In genomic region chr10:15860692-15861201, GRCh38 we compare ENCODE assay signal across 8 cellular contexts. TPM values are rescaled to one million over a fixed set of nuclear protein-coding genes. Genes with fewer than 3 reads are reported as not detected.
DNase-seq lines count a peak whose midpoint lies in the region; ATAC-seq and TF ChIP-seq lines count a peak whose summit lies in the region.

No MANE protein-coding gene starts in this region.

- H3K4me1 Mint-ChIP-seq in GM23338, result peaks cover 7% of the 10 kb centered on the region; the same call in 2 of the 3 replicates

- H3K27me3 ChIP-seq in GM23338 (ENCODE audit: insufficient read depth) (peaks cover 41% of the 10 kb centered on the region), WERI-Rb-1 (ENCODE audit: insufficient read depth, low read depth, severe bottlenecking) (no peaks in the 10 kb centered on the region), foreskin keratinocyte (peaks cover 17% of the 10 kb centered on the region), skeletal muscle satellite cell (ENCODE audit: control insufficient read depth, insufficient read depth, low read length) (peaks cover 3% of the 10 kb centered on the region)

- no peak for ATAC-seq in GM23338
- peak; percentile 23 for ATAC-seq in foreskin keratinocyte
- no peak for ATAC-seq in HG03196 (IDR thresholded peaks at IDR 0.05; ENCODE audit: unreplicated experiment)

- H3K9ac ChIP-seq in skeletal muscle satellite cell (ENCODE audit: low read depth, low read length), result peak overlapping the region; percentile 85

- H3K36me3 ChIP-seq in GM23338 (ENCODE audit: insufficient read depth), result no peaks in the 10 kb centered on the region
- no peaks in the 10 kb centered on the region for H3K36me3 ChIP-seq in WERI-Rb-1
- no peaks in the 10 kb centered on the region for H3K36me3 ChIP-seq in skeletal muscle satellite cell (ENCODE audit: insufficient read depth, low read length)

- H3K27ac Mint-ChIP-seq in GM23338, result no peak overlapping the region

- H3K79me2 ChIP-seq in GM23338 (replicated peaks; ENCODE audit: insufficient read depth), result peaks cover 27% of the 10 kb centered on the region

- H3K4me3 Mint-ChIP-seq in GM23338, result peak overlapping the region; percentile 99

- H3K4me2 ChIP-seq in GM23338 (peak overlapping the region; percentile 90), skeletal muscle satellite cell (ENCODE audit: low read length) (peak overlapping the region; percentile 81)

- H3K9me2 ChIP-seq in GM23338 (ENCODE audit: insufficient read depth), result peaks cover 19% of the 10 kb centered on the region

- DNase-seq in GM23338 (ENCODE audit: low spot score) (no peak), WERI-Rb-1 (no peak), foreskin keratinocyte (no peak), EL (no peak), DMS79 (lab: John Stamatoyannopoulos, UW) (no peak), NCI-H2029 treated with DMSO at 0.1 percent for 48 hours (lab: John Stamatoyannopoulos, UW) (no peak)

- H3K4me3 ChIP-seq in GM23338, result peak overlapping the region; percentile 89
- H3K4me3 ChIP-seq in WERI-Rb-1 (ENCODE audit: low read depth, low read length), result peak overlapping the region; percentile 95
- H3K4me3 ChIP-seq in skeletal muscle satellite cell (ENCODE audit: low read length), result peak overlapping the region; percentile 88

- TF ChIP-seq CTCF in GM23338 (conservative IDR thresholded peaks at IDR 0.05; ENCODE audit: low read depth in 2 of 2) (no peak), WERI-Rb-1 (IDR thresholded peaks at IDR 0.05; ENCODE audit: low read depth, low read length) (no peak), foreskin keratinocyte (conservative IDR thresholded peaks at IDR 0.05) (no peak)

- H3K4me1 ChIP-seq in GM23338 (ENCODE audit: insufficient read depth) (peaks cover 3% of the 10 kb centered on the region; the same call in 1 of the 2 replicates), foreskin keratinocyte (peaks cover 9% of the 10 kb centered on the region), skeletal muscle satellite cell (ENCODE audit: control insufficient read depth, insufficient read depth, low read length) (peaks cover 15% of the 10 kb centered on the region)

- H3K9me3 ChIP-seq in WERI-Rb-1 (ENCODE audit: severe bottlenecking) (no peaks in the 10 kb centered on the region), skeletal muscle satellite cell (replicated peaks; ENCODE audit: low read length) (no peaks in the 10 kb centered on the region)

- H3K36me3 Mint-ChIP-seq in GM23338 (ENCODE audit: low read depth), result no peaks in the 10 kb centered on the region; the same call in 2 of the 3 replicates

- H3K27me3 Mint-ChIP-seq in GM23338 (ENCODE audit: insufficient read depth, low read depth, poor library complexity), result peaks cover 22% of the 10 kb centered on the region

- H3K9me3 Mint-ChIP-seq in GM23338, result peaks cover 5% of the 10 kb centered on the region; the same call in 2 of the 3 replicates

- peak overlapping the region; percentile 98 for H2AFZ ChIP-seq in GM23338

- H3K27ac ChIP-seq in GM23338 (ENCODE audit: low read depth) (no peak overlapping the region), WERI-Rb-1 (peak overlapping the region; percentile 45; the same call in 1 of the 2 replicates), foreskin keratinocyte (peak overlapping the region; percentile 33)

- no peaks in the 10 kb centered on the region for H3F3A ChIP-seq in GM23338 (replicated peaks; ENCODE audit: low read depth)

- 0 out of 2 replicates have a peak, but pooled peaks cover 6% of the 10 kb centered on the region for H4K20me1 ChIP-seq in GM23338 (replicated peaks; ENCODE audit: insufficient read depth)

TF ChIP-seq in GM23338, 12 proteins besides CTCF, POLR2A, EP300 and RAD21 (continues in another document):
- no peak for TF ChIP-seq ZNF331 (CRISPR knock-in tag; IDR thresholded peaks at IDR 0.05; ENCODE audit: low read depth)
- TF ChIP-seq EZH2phosphoT487 (IDR thresholded peaks at IDR 0.05; ENCODE audit: unreplicated experiment), result no peak
- TF ChIP-seq STAT1 (IDR thresholded peaks at IDR 0.05; ENCODE audit: unreplicated experiment), result no peak
- no peak for TF ChIP-seq ZNF462 (CRISPR knock-in tag; IDR thresholded peaks at IDR 0.05)
- TF ChIP-seq REST (IDR thresholded peaks at IDR 0.05; ENCODE audit: unreplicated experiment), result no peak

RNA-seq across cellular contexts. Expression of gene MINDY3, which starts 0.4 kb away (rescaled TPM):
- 13.6 and 15.1 TPM in 2 replicates for total RNA-seq in GM23338 (2014; rRNA removed; shearing (Covaris generic))
- polyA plus RNA-seq in GM23338 (2016; fragmentation: Nextera tagmentation; extraction: Ambion mirVana) (6.8 and 10.2 TPM in 2 replicates), foreskin keratinocyte (15.1 and 17.1 TPM in 2 replicates)
- 23.8 and 28.8 TPM in 2 replicates for total RNA-seq in foreskin keratinocyte
- 29.1 and 29.7 TPM in 2 replicates for total RNA-seq in skeletal muscle satellite cell (2012; rRNA removed)
